ENCODE assay signal across 26 cellular contexts in genomic region chr17:78607061-78607460, GRCh38. TPM values are rescaled to one million over a fixed set of nuclear protein-coding genes. Genes with fewer than 3 reads are reported as not detected.
"Had no signal": no experiment of that assay in that cellular context is flagged by ENCODE, and none has a peak within 500 bp of the region (broad histone marks: within the 10 kb centered on the region; RNA-seq: fewer than 3 reads in every experiment).

No MANE protein-coding gene starts in this region.

- H3K9me3 ChIP-seq: ascending aorta, SK-N-SH had no signal

- H3K27ac ChIP-seq: ascending aorta, KMS-11, Peyer's patch, RWPE1, SJCRH30, WERI-Rb-1 had no signal

- H3K4me3 ChIP-seq: ascending aorta, Peyer's patch, SJCRH30 had no signal

- H3K4me1 ChIP-seq: Peyer's patch had no signal

- H3K4me2 ChIP-seq: KMS-11, SK-N-SH had no signal

- H3K9ac ChIP-seq: KMS-11, SK-N-SH had no signal

- H3K27me3 ChIP-seq: ascending aorta, Peyer's patch, SJCRH30 had no signal

- DNase-seq: activated CD4-positive, alpha-beta T cell treated with anti-CD3 and anti-CD28 coated beads for 4 hours; activated CD4-positive, alpha-beta T cell treated with anti-CD3 and anti-CD28 coated beads, Interleukin-2, amount 50 U/mL, for 4 hours; activated CD8-positive, alpha-beta memory T cell treated with anti-CD3 and anti-CD28 coated beads, Interleukin-2, amount 50 U/mL, for 48 hours; activated CD8-positive, alpha-beta T cell treated with anti-CD3 and anti-CD28 coated beads, Interleukin-2, amount 10 ng/mL, durations not matched to agents 7 days and 5 days; activated naive CD8-positive, alpha-beta T cell treated with anti-CD3 and anti-CD28 coated beads, Interleukin-2, amount 50 U/mL, for 24 hours; activated T-cell treated with anti-CD3 and anti-CD28 coated beads, Interleukin-2, amount 50 U/mL, for 1 hour; amniotic stem cell; NCI-H1092; NCI-H1417; NCI-H1930; NCI-H2107; NCI-H2171 treated with DMSO at 0.1 percent for 48 hours; NCI-H226; NCI-H510A; NCI-H526 treated with DMSO at 0.1 percent for 48 hours; NCI-H82; OCI-M1; Peyer's patch; Right ventricle myocardium superior; SJCRH30; SK-N-SH; T-helper 1 cell; WERI-Rb-1 had no signal

- H3K36me3 ChIP-seq: ascending aorta, Peyer's patch, SJCRH30, WERI-Rb-1 had no signal

RNA-seq across cellular contexts. Expression of gene DNAH17, which starts 29.9 kb away (rescaled TPM):
- polyA plus RNA-seq: SK-N-SH had no signal
